28 cellular contexts compared by ENCODE assay signal in the genomic region with DNA sequence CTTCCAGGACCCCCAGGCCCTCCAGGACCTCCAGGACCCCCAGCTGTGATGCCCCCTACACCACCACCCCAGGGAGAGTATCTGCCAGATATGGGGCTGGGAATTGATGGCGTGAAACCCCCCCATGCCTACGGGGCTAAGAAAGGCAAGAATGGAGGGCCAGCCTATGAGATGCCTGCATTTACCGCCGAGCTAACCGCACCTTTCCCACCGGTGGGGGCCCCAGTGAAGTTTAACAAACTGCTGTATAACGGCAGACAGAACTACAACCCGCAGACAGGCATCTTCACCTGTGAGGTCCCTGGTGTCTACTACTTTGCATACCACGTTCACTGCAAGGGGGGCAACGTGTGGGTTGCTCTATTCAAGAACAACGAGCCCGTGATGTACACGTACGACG.
"Had no signal": no experiment of that assay in that cellular context is flagged by ENCODE, and none has a peak within 500 bp of the region (broad histone marks: within the 10 kb centered on the region; RNA-seq: fewer than 3 reads in every experiment).

No MANE protein-coding gene starts in this region.

- H3K27me3 ChIP-seq: left lung, neutrophil, ovary, right atrium auricular region, right lobe of liver, suprapubic skin, tibial artery, vagina had no signal

- DNase-seq: hippocampal formation; kidney glomerular epithelial cell; left colon; lower lobe of right lung; mammary epithelial cell; mesenchymal stem cell; naive thymus-derived CD8-positive, alpha-beta T cell; occipital lobe; ovary; right lobe of liver; stimulated activated CD4-positive, alpha-beta T cell treated with anti-CD3 and anti-CD28 coated beads, Interleukin-12 subunit alpha, Interleukin-12 subunit beta, amount 100 ng/mL, for 4 hours; stimulated activated CD4-positive, alpha-beta T cell treated with anti-CD3 and anti-CD28 coated beads, Interleukin-15, amount 100 ng/mL, for 24 hours; stimulated activated CD4-positive, alpha-beta T cell treated with anti-CD3 and anti-CD28 coated beads, Interleukin-2, amount 100 ng/mL, for 24 hours; stimulated activated CD4-positive, alpha-beta T cell treated with anti-CD3 and anti-CD28 coated beads, Interleukin-4, amount 100 ng/mL, for 1 hour; stimulated activated naive B cell treated with anti-CD40 and anti-IgM and Interleukin-4, amounts not matched to agents 10 μg/mL and 1 μg/mL and 100 μg/mL, for 72 hours; tibial artery; trophoblast cell had no signal

- H3K9me3 Mint-ChIP-seq: naive thymus-derived CD8-positive, alpha-beta T cell; nephron; neural crest cell; stimulated activated naive B cell treated with anti-CD40 and anti-IgM and Interleukin-4, amounts not matched to agents 10 μg/mL and 1 μg/mL and 100 μg/mL, for 72 hours; stimulated activated naive CD8-positive, alpha-beta T cell treated with anti-CD3 and anti-CD28 coated beads, Interleukin-15, Interleukin-2, amounts not matched to agents 100 ng/mL and 50 ng/mL, for 24 hours had no signal

- H3K36me3 Mint-ChIP-seq: naive thymus-derived CD8-positive, alpha-beta T cell had no signal

- H3K4me1 Mint-ChIP-seq: nephron; neural crest cell; stimulated activated naive B cell treated with anti-CD40 and anti-IgM and Interleukin-4, amounts not matched to agents 10 μg/mL and 1 μg/mL and 100 μg/mL, for 72 hours had no signal

- H3K27ac ChIP-seq: left lung, lower lobe of right lung, neutrophil, ovary, right atrium auricular region, right lobe of liver, skin epidermis, suprapubic skin, thoracic aorta, vagina had no signal

- H3K27ac Mint-ChIP-seq: naive thymus-derived CD8-positive, alpha-beta T cell; nephron; progenitor cell of endocrine pancreas; stimulated activated naive B cell treated with anti-CD40 and anti-IgM and Interleukin-4, amounts not matched to agents 10 μg/mL and 1 μg/mL and 100 μg/mL, for 72 hours; stimulated activated naive CD8-positive, alpha-beta T cell treated with anti-CD3 and anti-CD28 coated beads, Interleukin-15, Interleukin-2, amounts not matched to agents 100 ng/mL and 50 ng/mL, for 24 hours had no signal

- H3K36me3 ChIP-seq: left lung, neutrophil, ovary, right lobe of liver, suprapubic skin, vagina had no signal

- H3K4me1 ChIP-seq: left lung, lower lobe of right lung, right atrium auricular region, right lobe of liver, suprapubic skin, tibial artery, vagina had no signal

- ATAC-seq: left colon; left lung; naive thymus-derived CD8-positive, alpha-beta T cell; stimulated activated naive B cell treated with anti-CD40 and anti-IgM and Interleukin-4, amounts not matched to agents 10 μg/mL and 1 μg/mL and 100 μg/mL, for 72 hours had no signal

- H3K9me3 ChIP-seq: left lung, lower lobe of right lung, neutrophil, ovary, right atrium auricular region, right lobe of liver, suprapubic skin, thoracic aorta, tibial artery, vagina had no signal

- H3K4me3 Mint-ChIP-seq: naive thymus-derived CD8-positive, alpha-beta T cell; nephron; neural crest cell; stimulated activated naive B cell treated with anti-CD40 and anti-IgM and Interleukin-4, amounts not matched to agents 10 μg/mL and 1 μg/mL and 100 μg/mL, for 72 hours; stimulated activated naive CD8-positive, alpha-beta T cell treated with anti-CD3 and anti-CD28 coated beads, Interleukin-15, Interleukin-2, amounts not matched to agents 100 ng/mL and 50 ng/mL, for 24 hours had no signal

- H3K4me3 ChIP-seq: left lung, lower lobe of right lung, ovary, right atrium auricular region, right lobe of liver, skin epidermis, suprapubic skin, thoracic aorta, tibial artery, vagina had no signal
